Comparison of ENCODE assay signal across 8 cellular contexts in genomic region chr12:104974626-104975290, GRCh38. TPM values are rescaled to one million over a fixed set of nuclear protein-coding genes. Genes with fewer than 3 reads are reported as not detected.
DNase-seq lines count a peak whose midpoint lies in the region; ATAC-seq and TF ChIP-seq lines count a peak whose summit lies in the region.

No MANE protein-coding gene starts in this region.

- H3K27ac ChIP-seq in esophagus (ENCODE audit: low read depth in 2 of 2, low read length in 1 of 2), result peak overlapping the region; percentile 14 to 49

- no peak for TF ChIP-seq CTCF in GM06990 (IDR thresholded peaks at IDR 0.05; ENCODE audit: insufficient read depth, low read length, poor library complexity, severe bottlenecking)

- H3K4me3 ChIP-seq in GM06990 (replicated peaks; ENCODE audit: low read depth, low read length), result peak overlapping the region; percentile 23
- no peak overlapping the region for H3K4me3 ChIP-seq in esophagus (ENCODE audit: low read depth in 1 of 2, low read length in 2 of 2)

- H3K27me3 ChIP-seq in GM06990 (replicated peaks; ENCODE audit: control insufficient read depth, insufficient read depth, low read length) (no peaks in the 10 kb centered on the region), esophagus (ENCODE audit: control insufficient read depth in 1 of 2, insufficient read depth in 2 of 2, low read length in 2 of 2) (no peaks in the 10 kb centered on the region)

- ATAC-seq in GM21515 (IDR thresholded peaks at IDR 0.05; ENCODE audit: unreplicated experiment) (peak; percentile 93), HG03521 (IDR thresholded peaks at IDR 0.05; ENCODE audit: unreplicated experiment) (peak; percentile 90)

- no peaks in the 10 kb centered on the region for H3K4me1 ChIP-seq in esophagus (ENCODE audit: control insufficient read depth in 2 of 2, insufficient read depth in 2 of 2, low read length in 1 of 2)

- WGBS in esophagus, 2 donors, result 53 to 55% methylated on average over 7 of the region's 7 CpGs

- DNase-seq in GM06990 (ENCODE audit: extremely low read depth, insufficient read length), result peak; percentile 77
- DNase-seq in effector CD4-positive, alpha-beta T cell, result no peak
- DNase-seq in DMS79 (lab: John Stamatoyannopoulos, UW), result no peak
- no peak for DNase-seq in NCI-H2227 (lab: John Stamatoyannopoulos, UW; ENCODE audit: unreplicated experiment)
- DNase-seq in NCI-H510A treated with DMSO at 0.1 percent for 48 hours (lab: John Stamatoyannopoulos, UW), result no peak

- no peaks in the 10 kb centered on the region for H3K36me3 ChIP-seq in GM06990 (ENCODE audit: control insufficient read depth, insufficient read depth, low read length)
- H3K36me3 ChIP-seq in esophagus (ENCODE audit: control insufficient read depth in 2 of 2, insufficient read depth in 2 of 2, low read length in 1 of 2), result no peaks in the 10 kb centered on the region

- H3K9me3 ChIP-seq in esophagus (ENCODE audit: control insufficient read depth in 2 of 2, insufficient read depth in 1 of 2, low read depth in 1 of 2, low read length in 1 of 2), result no peaks in the 10 kb centered on the region

RNA-seq across cellular contexts. Expression of gene NOPCHAP1, which starts 11.4 kb away (rescaled TPM):
- 1 to 10 TPM; 7.8 to 8.2 TPM for polyA plus RNA-seq in esophagus

RNA-seq across cellular contexts. Expression of gene SLC41A2, which starts 16.7 kb away (rescaled TPM):
- polyA plus RNA-seq in esophagus, result under 1 TPM; 0.22 to 0.47 TPM
